ENCODE assay signal across 2 cellular contexts in genomic region chr4:40553995-40554394, GRCh38.
TF ChIP-seq lines count a peak whose summit lies in the region.

No MANE protein-coding gene starts in this region.

TF ChIP-seq in liver, 16 proteins besides CTCF, POLR2A, EP300 and RAD21:
- TF ChIP-seq SP1 (IDR thresholded peaks at IDR 0.05), result peak; percentile 22
- TF ChIP-seq TAF1 (conservative IDR thresholded peaks at IDR 0.05), result no peak
- no peak for TF ChIP-seq RXRA (IDR thresholded peaks at IDR 0.05)
- peak; percentile 16 for TF ChIP-seq MAX (IDR thresholded peaks at IDR 0.05)

TF ChIP-seq in HepG2, 621 proteins besides CTCF, POLR2A, EP300 and RAD21:
- TF ChIP-seq ATF4 (CRISPR knock-in tag; IDR thresholded peaks at IDR 0.05) (no peak), TFAP4 (IDR thresholded peaks at IDR 0.05; ENCODE audit: borderline replicate concordance, low read depth) (no peak), NCOR1 (IDR thresholded peaks at IDR 0.05; ENCODE audit: borderline replicate concordance, low read length) (no peak), ZFY (CRISPR knock-in tag; IDR thresholded peaks at IDR 0.05) (no peak), ZNF615 (CRISPR knock-in tag; IDR thresholded peaks at IDR 0.05; ENCODE audit: borderline replicate concordance) (no peak), ZBTB37 (CRISPR knock-in tag; IDR thresholded peaks at IDR 0.05) (no peak), ZNF589 (CRISPR knock-in tag; conservative IDR thresholded peaks at IDR 0.05) (no peak), ZFX (CRISPR knock-in tag; IDR thresholded peaks at IDR 0.05; ENCODE audit: low read depth) (no peak), GTF2F1 (IDR thresholded peaks at IDR 0.05; ENCODE audit: low read length) (no peak), ZNF30 (CRISPR knock-in tag; IDR thresholded peaks at IDR 0.05) (no peak), ZNF557 (CRISPR knock-in tag; IDR thresholded peaks at IDR 0.05) (no peak), ETV6 (CRISPR knock-in tag; conservative IDR thresholded peaks at IDR 0.05) (no peak), THAP11 (CRISPR knock-in tag; IDR thresholded peaks at IDR 0.05) (no peak)
